ENCODE assay signal across 14 cellular contexts in the genomic region with DNA sequence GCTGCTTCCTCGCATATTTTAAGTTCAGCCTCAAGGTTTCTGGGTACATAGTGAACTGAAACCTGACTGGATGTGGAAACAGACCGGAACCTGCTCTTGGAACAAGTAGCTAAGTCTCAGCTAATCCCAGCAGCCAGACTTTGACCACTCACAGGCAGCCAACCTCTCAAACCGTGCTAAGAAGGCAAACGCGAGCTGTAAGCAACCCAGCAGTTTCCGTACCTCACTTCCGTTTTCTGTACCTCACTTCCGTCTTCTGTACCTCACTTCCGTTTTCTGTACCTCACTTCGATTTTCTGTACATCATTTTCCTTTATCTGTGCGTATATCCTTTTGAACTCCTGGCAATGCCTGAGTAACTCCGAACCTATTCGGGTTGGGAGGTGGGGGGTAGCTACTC.
DNase-seq lines count a peak whose midpoint lies in the region; ATAC-seq and TF ChIP-seq lines count a peak whose summit lies in the region.
"Had no signal": no experiment of that assay in that cellular context is flagged by ENCODE, and none has a peak within 500 bp of the region (broad histone marks: within the 10 kb centered on the region; RNA-seq: fewer than 3 reads in every experiment).

No MANE protein-coding gene starts in this region.

- TF ChIP-seq CTCF in heart left ventricle (IDR thresholded peaks at IDR 0.05) (no peak), PC-9 (conservative IDR thresholded peaks at IDR 0.05) (no peak), uterus (IDR thresholded peaks at IDR 0.05) (no peak)

- CTCF ChIA-PET in PC-9 (lab: Charles Lee), result no interaction called here

- H3K27ac ChIP-seq in heart left ventricle (peak overlapping the region in 4 of 12 donors; percentile 9 to 59 (median 42)), PC-9 (no peak overlapping the region), uterus (peak overlapping the region; percentile 76 to 84)
- H3K27ac ChIP-seq: SJSA1 had no signal

- H3K36me3 ChIP-seq in heart left ventricle, result no peaks in the 10 kb centered on the region
- no peaks in the 10 kb centered on the region for H3K36me3 ChIP-seq in PC-9 (ENCODE audit: low read depth)
- H3K36me3 ChIP-seq in uterus, result no peaks in the 10 kb centered on the region
- H3K36me3 ChIP-seq: SJSA1 had no signal

- peaks cover 0 to 8% (median 0%) of the 10 kb centered on the region in 12 donors for H3K9me3 ChIP-seq in heart left ventricle
- no peaks in the 10 kb centered on the region; the same call in 1 of the 2 replicates for H3K9me3 ChIP-seq in PC-9 (ENCODE audit: insufficient read depth, low read depth)
- H3K9me3 ChIP-seq in uterus, result no peaks in the 10 kb centered on the region
- H3K9me3 ChIP-seq: SJSA1 had no signal

- no peaks in the 10 kb centered on the region for H3K4me1 ChIP-seq in heart left ventricle
- no peaks in the 10 kb centered on the region for H3K4me1 ChIP-seq in PC-9 (replicated peaks; ENCODE audit: insufficient read depth)
- no peaks in the 10 kb centered on the region for H3K4me1 ChIP-seq in uterus
- H3K4me1 ChIP-seq: SJSA1 had no signal

- H3K27me3 ChIP-seq in heart left ventricle, result no peaks in the 10 kb centered on the region
- no peaks in the 10 kb centered on the region for H3K27me3 ChIP-seq in PC-9 (ENCODE audit: insufficient read depth, low read depth)
- no peaks in the 10 kb centered on the region for H3K27me3 ChIP-seq in uterus
- H3K27me3 ChIP-seq: SJSA1 had no signal

- no TSS peak for BruUV-seq in PC-9 (replicated peaks; lab: Mats Ljungman, UMichigan)

- H3K79me2 ChIP-seq in PC-9 (ENCODE audit: low read depth), result no peaks in the 10 kb centered on the region

- DNase-seq in heart left ventricle, result no peak
- no peak for DNase-seq in left ventricle myocardium superior
- DNase-seq in PC-9, result peak in 1 of 2 experiments; percentile 36
- DNase-seq in iris pigment epithelial cell (ENCODE audit: low read depth), result peak; percentile 38
- DNase-seq in uterus, result peak; percentile 43 to 45
- no peak for DNase-seq in activated T-helper 1 cell treated with anti-CD3 and anti-CD28 coated beads, Interleukin-12 subunit alpha, Interleukin-12 subunit beta, Interleukin-2, Interleukin-4 antibody, amounts not matched to agents 30 ng/mL and 10 ng/mL and 1 ng/mL, durations not matched to agents 14 hours and 24 hours and 36 hours (ENCODE audit: low spot score)
- no peak for DNase-seq in GF-D8 (lab: John Stamatoyannopoulos, UW)
- DNase-seq: activated CD4-positive, alpha-beta T cell treated with anti-CD3 and anti-CD28 coated beads, Interleukin-2, amount 10 ng/mL, durations not matched to agents 7 days and 5 days; hypothalamus; NCI-H2029 treated with DMSO at 0.1 percent for 48 hours had no signal

- POLR2A ChIA-PET in PC-9 (lab: Charles Lee; ENCODE audit: unreplicated experiment), result no interaction called here

- 78 to 89% (median 86%) methylated on average over 13 of the region's 13 CpGs for WGBS in heart left ventricle, 4 donors

- intact Hi-C loops in heart left ventricle (cut with DNase I) (no loop called here), left ventricle myocardium superior (cut with micrococcal nuclease) (no loop called here), PC-9 (cut with micrococcal nuclease; ENCODE audit: unreplicated experiment) (no loop called here), uterus (cut with DNase I; ENCODE audit: low total_unique reads) (no loop called here)
- intact Hi-C loops in activated T-helper 1 cell treated with anti-CD3 and anti-CD28 coated beads, Interleukin-12 subunit alpha, Interleukin-12 subunit beta, Interleukin-2, Interleukin-4 antibody, amounts not matched to agents 30 ng/mL and 10 ng/mL and 1 ng/mL, durations not matched to agents 14 hours and 24 hours and 36 hours (cut with micrococcal nuclease), result no loop called here

- H3F3A ChIP-seq in PC-9 (ENCODE audit: insufficient read depth, low read depth), result no peaks in the 10 kb centered on the region

- no peaks in the 10 kb centered on the region for H4K20me1 ChIP-seq in PC-9 (ENCODE audit: insufficient read depth)

- no peak overlapping the region for H3K4me3 Mint-ChIP-seq in activated T-helper 1 cell treated with anti-CD3 and anti-CD28 coated beads, Interleukin-12 subunit alpha, Interleukin-12 subunit beta, Interleukin-2, Interleukin-4 antibody, amounts not matched to agents 30 ng/mL and 10 ng/mL and 1 ng/mL, durations not matched to agents 14 hours and 24 hours and 36 hours
- H3K4me3 Mint-ChIP-seq: activated CD4-positive, alpha-beta T cell treated with anti-CD3 and anti-CD28 coated beads, Interleukin-2, amount 10 ng/mL, durations not matched to agents 7 days and 5 days; activated naive CD8-positive, alpha-beta T cell; nephron had no signal

- peaks cover 7% of the 10 kb centered on the region for H3K4me1 Mint-ChIP-seq in activated T-helper 1 cell treated with anti-CD3 and anti-CD28 coated beads, Interleukin-12 subunit alpha, Interleukin-12 subunit beta, Interleukin-2, Interleukin-4 antibody, amounts not matched to agents 30 ng/mL and 10 ng/mL and 1 ng/mL, durations not matched to agents 14 hours and 24 hours and 36 hours (ENCODE audit: low read depth)
- H3K4me1 Mint-ChIP-seq: nephron had no signal

- H3K9me2 ChIP-seq in PC-9 (ENCODE audit: insufficient read depth), result no peaks in the 10 kb centered on the region

- H3K9me3 Mint-ChIP-seq in activated T-helper 1 cell treated with anti-CD3 and anti-CD28 coated beads, Interleukin-12 subunit alpha, Interleukin-12 subunit beta, Interleukin-2, Interleukin-4 antibody, amounts not matched to agents 30 ng/mL and 10 ng/mL and 1 ng/mL, durations not matched to agents 14 hours and 24 hours and 36 hours, result no peaks in the 10 kb centered on the region
- H3K9me3 Mint-ChIP-seq: activated CD4-positive, alpha-beta T cell treated with anti-CD3 and anti-CD28 coated beads, Interleukin-2, amount 10 ng/mL, durations not matched to agents 7 days and 5 days had no signal

- no peaks in the 10 kb centered on the region for H3K27me3 Mint-ChIP-seq in activated T-helper 1 cell treated with anti-CD3 and anti-CD28 coated beads, Interleukin-12 subunit alpha, Interleukin-12 subunit beta, Interleukin-2, Interleukin-4 antibody, amounts not matched to agents 30 ng/mL and 10 ng/mL and 1 ng/mL, durations not matched to agents 14 hours and 24 hours and 36 hours (ENCODE audit: insufficient read depth)
- H3K27me3 Mint-ChIP-seq: activated CD4-positive, alpha-beta T cell treated with anti-CD3 and anti-CD28 coated beads, Interleukin-2, amount 10 ng/mL, durations not matched to agents 7 days and 5 days; activated naive CD8-positive, alpha-beta T cell had no signal

- ATAC-seq in heart left ventricle (no peak), left ventricle myocardium superior (no peak), HG03159 (IDR thresholded peaks at IDR 0.05; ENCODE audit: unreplicated experiment) (no peak)

- H2AFZ ChIP-seq in PC-9, result peak overlapping the region; percentile 84

- H3K27ac Mint-ChIP-seq in activated T-helper 1 cell treated with anti-CD3 and anti-CD28 coated beads, Interleukin-12 subunit alpha, Interleukin-12 subunit beta, Interleukin-2, Interleukin-4 antibody, amounts not matched to agents 30 ng/mL and 10 ng/mL and 1 ng/mL, durations not matched to agents 14 hours and 24 hours and 36 hours, result no peak overlapping the region
- H3K27ac Mint-ChIP-seq: activated CD4-positive, alpha-beta T cell treated with anti-CD3 and anti-CD28 coated beads, Interleukin-2, amount 10 ng/mL, durations not matched to agents 7 days and 5 days; activated naive CD8-positive, alpha-beta T cell; nephron had no signal

- TF ChIP-seq POLR2A in heart left ventricle (IDR thresholded peaks at IDR 0.05) (no peak), uterus (IDR thresholded peaks at IDR 0.05) (no peak)

- H3K4me3 ChIP-seq in heart left ventricle (peak overlapping the region in 8 of 12 donors; percentile 17 to 52 (median 30)), PC-9 (peak overlapping the region; percentile 51), uterus (peak overlapping the region; percentile 34 to 45)
- H3K4me3 ChIP-seq: SJSA1 had no signal

- H3K4me2 ChIP-seq in PC-9, result peak overlapping the region; percentile 66

- no peaks in the 10 kb centered on the region for H3K36me3 Mint-ChIP-seq in activated T-helper 1 cell treated with anti-CD3 and anti-CD28 coated beads, Interleukin-12 subunit alpha, Interleukin-12 subunit beta, Interleukin-2, Interleukin-4 antibody, amounts not matched to agents 30 ng/mL and 10 ng/mL and 1 ng/mL, durations not matched to agents 14 hours and 24 hours and 36 hours (ENCODE audit: low read depth)

Comparison
In these comparisons a context has a peak if more than half of its experiments do, and no peak if none do; other contexts are left out.
1. DNase-seq: peak in iris pigment epithelial cell (single experiment) and uterus (2 of 2); none in heart left ventricle (0 of 5), left ventricle myocardium superior (single experiment), activated T-helper 1 cell treated with anti-CD3 and anti-CD28 coated beads, Interleukin-12 subunit alpha, Interleukin-12 subunit beta, Interleukin-2, Interleukin-4 antibody, amounts not matched to agents 30 ng/mL and 10 ng/mL and 1 ng/mL, durations not matched to agents 14 hours and 24 hours and 36 hours (single experiment) and GF-D8 (single experiment).
2. Peak in every context shown above with its lines, with median percentiles within 50 percentile points of each other: H3K4me3 ChIP-seq.